In the genomic region with DNA sequence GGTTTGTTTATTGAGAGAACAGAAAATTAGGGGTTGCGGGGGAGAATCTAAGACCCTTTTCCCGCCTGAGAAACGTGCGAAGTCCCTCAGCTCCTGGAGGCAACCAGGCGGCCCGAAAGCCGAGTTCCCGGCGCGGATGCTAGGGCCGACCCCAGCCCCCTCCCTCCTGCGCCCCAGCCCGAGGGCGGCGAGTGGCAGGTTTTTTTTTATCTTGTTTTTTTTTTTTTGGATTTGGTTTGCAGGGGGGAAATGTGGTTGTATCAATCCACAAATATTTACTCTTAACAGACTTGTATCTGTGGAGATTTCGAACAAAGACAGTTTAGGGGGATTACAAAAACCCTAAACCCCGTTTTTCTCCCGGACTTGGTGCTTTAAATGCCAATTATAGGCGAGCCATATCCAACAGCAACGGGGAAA, we compare ENCODE assay signal across 19 cellular contexts. TPM values are rescaled to one million over a fixed set of nuclear protein-coding genes. Genes with fewer than 3 reads are reported as not detected.
DNase-seq lines count a peak whose midpoint lies in the region; ATAC-seq and TF ChIP-seq lines count a peak whose summit lies in the region.
"Had no signal": no experiment of that assay in that cellular context is flagged by ENCODE, and none has a peak within 500 bp of the region (broad histone marks: within the 10 kb centered on the region; RNA-seq: fewer than 3 reads in every experiment).

No MANE protein-coding gene starts in this region.

- WGBS in HUES64 = 3% methylated on average over 16 of the region's 20 CpGs
- WGBS in endodermal cell (ENCODE audit: insufficient coverage in 1 of 2, insufficient read length in 1 of 2), 2 experiments = 0 to 2% methylated on average over 11 to 18 of the region's 20 CpGs
- 12 to 14% (median 13%) methylated on average over 20 of the region's 20 CpGs for WGBS in ovary, 3 donors

- no peaks in the 10 kb centered on the region for H3K9me2 ChIP-seq in GM23338 (ENCODE audit: insufficient read depth)

- H3K9me3 Mint-ChIP-seq in GM23338 = no peaks in the 10 kb centered on the region
- no peaks in the 10 kb centered on the region for H3K9me3 Mint-ChIP-seq in endodermal cell
- H3K9me3 Mint-ChIP-seq in neural crest cell = no peaks in the 10 kb centered on the region
- H3K9me3 Mint-ChIP-seq in activated naive CD4-positive, alpha-beta T cell treated with anti-CD3 and anti-CD28 coated beads for 36 hours = no peaks in the 10 kb centered on the region
- H3K9me3 Mint-ChIP-seq in activated CD4-positive, alpha-beta T cell treated with anti-CD3 and anti-CD28 coated beads for 36 hours (ENCODE audit: low read depth) = no peaks in the 10 kb centered on the region

- H3K9me3 ChIP-seq in HUES64 (ENCODE audit: insufficient read depth, low read depth, low read length) (no peaks in the 10 kb centered on the region), endodermal cell (ENCODE audit: control insufficient read depth, low read length) (no peaks in the 10 kb centered on the region), ovary (no peaks in the 10 kb centered on the region)

- no peak overlapping the region for H3K27ac Mint-ChIP-seq in GM23338
- no peak overlapping the region for H3K27ac Mint-ChIP-seq in endodermal cell
- no peak overlapping the region for H3K27ac Mint-ChIP-seq in neural crest cell (ENCODE audit: unreplicated experiment)
- H3K27ac Mint-ChIP-seq in activated naive CD4-positive, alpha-beta T cell treated with anti-CD3 and anti-CD28 coated beads for 36 hours = no peak overlapping the region
- H3K27ac Mint-ChIP-seq in activated CD4-positive, alpha-beta T cell treated with anti-CD3 and anti-CD28 coated beads for 36 hours = no peak overlapping the region

- peak overlapping the region; percentile 81 for H2AFZ ChIP-seq in GM23338
- H2AFZ ChIP-seq: PC-9 had no signal

- H3K9ac ChIP-seq in HUES64 (ENCODE audit: low read depth, low read length) (no peak overlapping the region), endodermal cell (ENCODE audit: extremely low read depth, low read length, poor library complexity, severe bottlenecking) (no peak overlapping the region)
- H3K9ac ChIP-seq: KMS-11 had no signal

- no peak for TF ChIP-seq EP300 in ovary (IDR thresholded peaks at IDR 0.05)

- H3K4me1 ChIP-seq in GM23338 (ENCODE audit: insufficient read depth) = peaks cover 48% of the 10 kb centered on the region
- peaks cover 37% of the 10 kb centered on the region for H3K4me1 ChIP-seq in HUES64 (ENCODE audit: insufficient read depth, low read length)
- peaks cover 37% of the 10 kb centered on the region for H3K4me1 ChIP-seq in endodermal cell (ENCODE audit: control insufficient read depth, insufficient read depth, low read length)
- no peaks in the 10 kb centered on the region for H3K4me1 ChIP-seq in ovary (ENCODE audit: insufficient read depth)

- H3K27me3 ChIP-seq in GM23338 (ENCODE audit: insufficient read depth) (peaks cover 100% of the 10 kb centered on the region), HUES64 (ENCODE audit: insufficient read depth, low read length) (peaks cover 100% of the 10 kb centered on the region), endodermal cell (ENCODE audit: control insufficient read depth, insufficient read depth, low read length, poor library complexity, severe bottlenecking) (peaks cover 100% of the 10 kb centered on the region), ovary (peaks cover 16% of the 10 kb centered on the region)

- TF ChIP-seq POLR2A in ovary (IDR thresholded peaks at IDR 0.05) = no peak

- DNase-seq in GM23338 (ENCODE audit: low spot score) (peak; percentile 59), endodermal cell (no peak), neural crest cell (ENCODE audit: low read depth, low spot score) (no peak), ovary (no peak)
- no peak for DNase-seq in activated naive CD4-positive, alpha-beta T cell treated with anti-CD3 and anti-CD28 coated beads for 36 hours
- DNase-seq in activated CD4-positive, alpha-beta T cell treated with anti-CD3 and anti-CD28 coated beads for 36 hours = no peak
- DNase-seq: C1 segment of cervical spinal cord, DMS79 treated with DMSO at 0.1 percent for 48 hours, NCI-H1417, NCI-H187, NCI-H345, NCI-H524 treated with DMSO at 0.1 percent for 48 hours, PC-9, SIG-M5 had no signal

- TF ChIP-seq CTCF in GM23338 (conservative IDR thresholded peaks at IDR 0.05; ENCODE audit: low read depth in 2 of 2) (no peak), endodermal cell (conservative IDR thresholded peaks at IDR 0.05) (no peak), neural crest cell (conservative IDR thresholded peaks at IDR 0.05) (no peak), ovary (IDR thresholded peaks at IDR 0.05) (no peak)

- ATAC-seq in GM23338 (peak; percentile 5), HG03159 (IDR thresholded peaks at IDR 0.05; ENCODE audit: unreplicated experiment) (no peak)
- ATAC-seq in activated CD4-positive, alpha-beta T cell treated with anti-CD3 and anti-CD28 coated beads for 36 hours = no peak
- ATAC-seq: HCT116 had no signal

- H3K4me2 ChIP-seq in GM23338 = peak overlapping the region; percentile 87
- H3K4me2 ChIP-seq: KMS-11, PC-9 had no signal

- H3K4me3 Mint-ChIP-seq in GM23338 = peak overlapping the region; percentile 69; the same call in 2 of the 3 replicates
- peak overlapping the region; percentile 57 for H3K4me3 Mint-ChIP-seq in endodermal cell
- H3K4me3 Mint-ChIP-seq in neural crest cell = peak overlapping the region; percentile 86
- no peak overlapping the region for H3K4me3 Mint-ChIP-seq in activated naive CD4-positive, alpha-beta T cell treated with anti-CD3 and anti-CD28 coated beads for 36 hours
- no peak overlapping the region for H3K4me3 Mint-ChIP-seq in activated CD4-positive, alpha-beta T cell treated with anti-CD3 and anti-CD28 coated beads for 36 hours

- H3K27ac ChIP-seq in GM23338 (ENCODE audit: low read depth) (no peak overlapping the region), HUES64 (ENCODE audit: low read depth, low read length) (no peak overlapping the region), endodermal cell (ENCODE audit: low read depth, low read length) (no peak overlapping the region), ovary (no peak overlapping the region)
- H3K27ac ChIP-seq: KMS-11, PC-9, RWPE1 had no signal

- H3K4me1 Mint-ChIP-seq in GM23338 (peaks cover 44% of the 10 kb centered on the region), endodermal cell (peaks cover 40% of the 10 kb centered on the region), neural crest cell (peaks cover 24% of the 10 kb centered on the region)
- H3K4me1 Mint-ChIP-seq in activated naive CD4-positive, alpha-beta T cell treated with anti-CD3 and anti-CD28 coated beads for 36 hours (ENCODE audit: low read depth) = peaks cover 11% of the 10 kb centered on the region
- peaks cover 11% of the 10 kb centered on the region for H3K4me1 Mint-ChIP-seq in activated CD4-positive, alpha-beta T cell treated with anti-CD3 and anti-CD28 coated beads for 36 hours

- peaks cover 12% of the 10 kb centered on the region for H4K20me1 ChIP-seq in GM23338 (replicated peaks; ENCODE audit: insufficient read depth)

- peaks cover 100% of the 10 kb centered on the region for H3K27me3 Mint-ChIP-seq in GM23338 (ENCODE audit: insufficient read depth, low read depth, poor library complexity)
- peaks cover 100% of the 10 kb centered on the region for H3K27me3 Mint-ChIP-seq in endodermal cell (ENCODE audit: insufficient read depth)
- H3K27me3 Mint-ChIP-seq in neural crest cell (ENCODE audit: low read depth) = peaks cover 100% of the 10 kb centered on the region
- H3K27me3 Mint-ChIP-seq in activated naive CD4-positive, alpha-beta T cell treated with anti-CD3 and anti-CD28 coated beads for 36 hours (ENCODE audit: low read depth) = peaks cover 86% of the 10 kb centered on the region
- H3K27me3 Mint-ChIP-seq in activated CD4-positive, alpha-beta T cell treated with anti-CD3 and anti-CD28 coated beads for 36 hours = peaks cover 77% of the 10 kb centered on the region

- CTCF ChIA-PET in activated naive CD4-positive, alpha-beta T cell treated with anti-CD3 and anti-CD28 coated beads for 36 hours (lab: Charles Lee) = no interaction called here
- CTCF ChIA-PET in activated CD4-positive, alpha-beta T cell treated with anti-CD3 and anti-CD28 coated beads for 36 hours (lab: Charles Lee) = no interaction called here

- H3K36me3 ChIP-seq in GM23338 (ENCODE audit: insufficient read depth) (no peaks in the 10 kb centered on the region), HUES64 (ENCODE audit: insufficient read depth, low read length) (no peaks in the 10 kb centered on the region), endodermal cell (ENCODE audit: control insufficient read depth, insufficient read depth, low read length) (no peaks in the 10 kb centered on the region), ovary (no peaks in the 10 kb centered on the region)

- H3K79me2 ChIP-seq in GM23338 (replicated peaks; ENCODE audit: insufficient read depth) = no peaks in the 10 kb centered on the region

- H3F3A ChIP-seq in GM23338 (replicated peaks; ENCODE audit: low read depth) = peaks cover 17% of the 10 kb centered on the region

- peak overlapping the region; percentile 58 for H3K4me3 ChIP-seq in GM23338
- H3K4me3 ChIP-seq in HUES64 (ENCODE audit: low read length) = peak overlapping the region; percentile 5
- H3K4me3 ChIP-seq in endodermal cell (ENCODE audit: low read length) = peak overlapping the region; percentile 67
- H3K4me3 ChIP-seq in ovary = no peak overlapping the region
- H3K4me3 ChIP-seq: PC-9 had no signal

- no peaks in the 10 kb centered on the region for H3K36me3 Mint-ChIP-seq in GM23338 (ENCODE audit: low read depth)
- H3K36me3 Mint-ChIP-seq in endodermal cell (ENCODE audit: low read depth) = peaks cover 4% of the 10 kb centered on the region
- no peaks in the 10 kb centered on the region for H3K36me3 Mint-ChIP-seq in neural crest cell (ENCODE audit: low read depth)
- H3K36me3 Mint-ChIP-seq in activated naive CD4-positive, alpha-beta T cell treated with anti-CD3 and anti-CD28 coated beads for 36 hours (ENCODE audit: low read depth) = no peaks in the 10 kb centered on the region
- no peaks in the 10 kb centered on the region for H3K36me3 Mint-ChIP-seq in activated CD4-positive, alpha-beta T cell treated with anti-CD3 and anti-CD28 coated beads for 36 hours (ENCODE audit: low read depth)

- intact Hi-C loops in activated naive CD4-positive, alpha-beta T cell treated with anti-CD3 and anti-CD28 coated beads for 36 hours (cut with micrococcal nuclease) = no loop called here
- intact Hi-C loops in ovary (cut with DNase I) = no loop called here
- intact Hi-C loops in activated CD4-positive, alpha-beta T cell treated with anti-CD3 and anti-CD28 coated beads for 36 hours (cut with DNase I, micrococcal nuclease) = loop anchor here (2.0 kb wide), 1 partner anchor 14 kb away; no protein-coding TSS in a partner anchor

- POLR2A ChIA-PET in activated CD4-positive, alpha-beta T cell treated with anti-CD3 and anti-CD28 coated beads for 36 hours (lab: Charles Lee) = no interaction called here

RNA-seq across cellular contexts. Expression of gene LMX1B, which starts 10.7 kb away (rescaled TPM):
- total RNA-seq in GM23338 (2014; rRNA removed; shearing (Covaris generic)) = 0.21 TPM in 1 of 2 replicates, not detected in the other
- 0.05 and 0.08 TPM in 2 replicates for polyA plus RNA-seq in GM23338 (2016; fragmentation: Nextera tagmentation; extraction: Ambion mirVana)
- 1.1 TPM for polyA plus RNA-seq in HUES64 (2013, experiment 1 of 2)
- polyA plus RNA-seq in HUES64 (2013, experiment 2 of 2) = 1.0 TPM
- 10 to 100 TPM; 11.1 to 11.4 TPM for total RNA-seq in endodermal cell
- 15.4 TPM for polyA plus RNA-seq in endodermal cell (2013, experiment 1 of 2)
- polyA plus RNA-seq in endodermal cell (2013, experiment 2 of 2) = 14.7 TPM
- 6.9 and 10.5 TPM in 2 replicates for total RNA-seq in neural crest cell
- not detected for total RNA-seq in activated naive CD4-positive, alpha-beta T cell treated with anti-CD3 and anti-CD28 coated beads for 36 hours
- under 1 TPM in 1 of 7 donors, not detected in 6; 0.20 TPM for total RNA-seq in ovary
- under 1 TPM in 1 of 2 donors, not detected in 1; 0.08 TPM for polyA plus RNA-seq in ovary
- total RNA-seq in activated CD4-positive, alpha-beta T cell treated with anti-CD3 and anti-CD28 coated beads for 36 hours = not detected
- total RNA-seq: PC-9 had no signal

Comparison
In these comparisons a context has a peak if more than half of its experiments do, and no peak if none do; other contexts are left out.
1. H3K4me3 Mint-ChIP-seq: peak in GM23338 (single experiment), endodermal cell (single experiment) and neural crest cell (single experiment); none in activated naive CD4-positive, alpha-beta T cell treated with anti-CD3 and anti-CD28 coated beads for 36 hours (single experiment) and activated CD4-positive, alpha-beta T cell treated with anti-CD3 and anti-CD28 coated beads for 36 hours (single experiment).
2. intact Hi-C loops: an anchor here in activated CD4-positive, alpha-beta T cell treated with anti-CD3 and anti-CD28 coated beads for 36 hours (2.0 kb wide); none called in activated naive CD4-positive, alpha-beta T cell treated with anti-CD3 and anti-CD28 coated beads for 36 hours and ovary.